27 cellular contexts compared by ENCODE assay signal in the genomic region with DNA sequence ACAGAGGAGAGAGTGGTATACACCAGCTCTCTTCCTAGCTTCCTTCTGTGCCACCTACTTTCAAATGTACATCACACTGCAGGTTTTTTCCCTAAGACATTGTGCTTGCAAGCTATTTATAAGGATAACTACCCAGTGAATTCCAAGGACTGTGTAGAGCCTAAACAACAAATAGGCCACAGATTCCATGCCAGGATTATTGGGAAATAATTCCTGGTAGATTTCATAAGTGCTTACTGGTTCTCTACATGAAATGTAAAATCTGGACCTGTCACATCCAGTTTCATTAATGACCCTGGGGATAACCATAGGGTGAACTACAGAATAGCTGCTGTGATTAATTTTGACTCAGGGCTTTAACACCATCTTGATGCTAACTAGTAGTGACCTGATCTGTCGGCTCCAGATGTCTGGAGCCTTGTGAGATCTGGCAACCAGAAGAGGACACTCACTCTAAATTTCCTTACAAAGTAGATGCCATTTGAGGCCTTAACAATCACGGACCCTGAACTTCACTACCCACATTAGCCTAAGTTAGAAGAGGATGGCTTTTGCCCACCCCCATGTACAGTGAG.
"Had no signal": no experiment of that assay in that cellular context is flagged by ENCODE, and none has a peak within 500 bp of the region (broad histone marks: within the 10 kb centered on the region; RNA-seq: fewer than 3 reads in every experiment).

No MANE protein-coding gene starts in this region.

- H3K36me3 Mint-ChIP-seq: activated CD8-positive, alpha-beta memory T cell treated with anti-CD3 and anti-CD28 coated beads, Interleukin-2, amount 10 ng/mL, durations not matched to agents 7 days and 5 days; activated naive CD4-positive, alpha-beta T cell treated with anti-CD3 and anti-CD28 coated beads, Interleukin-2, amount 50 U/mL, for 72 hours; natural killer cell treated with Interleukin-12 subunit alpha and Interleukin-12 subunit beta and Interleukin-15 and Interleukin-18, amount 100 ng/mL, for 72 hours; stimulated activated naive B cell treated with anti-CD40 and anti-IgM and Interleukin-4, amounts not matched to agents 10 μg/mL and 1 μg/mL and 100 μg/mL, for 72 hours; WTC11 had no signal

- ATAC-seq: activated CD8-positive, alpha-beta memory T cell treated with anti-CD3 and anti-CD28 coated beads, Interleukin-2, amount 10 ng/mL, durations not matched to agents 7 days and 5 days; activated naive CD4-positive, alpha-beta T cell treated with anti-CD3 and anti-CD28 coated beads, Interleukin-2, amount 50 U/mL, for 72 hours; activated T-cell treated with anti-CD3 and anti-CD28 coated beads, Interleukin-2, amount 50 U/mL, for 72 hours; gastroesophageal sphincter; left colon; natural killer cell treated with Interleukin-12 subunit alpha and Interleukin-12 subunit beta and Interleukin-15 and Interleukin-18, amount 100 ng/mL, for 72 hours; stimulated activated naive B cell treated with anti-CD40 and anti-IgM and Interleukin-4, amounts not matched to agents 10 μg/mL and 1 μg/mL and 100 μg/mL, for 72 hours; upper lobe of right lung; WTC11 had no signal

- H3K4me2 ChIP-seq: hepatocyte, smooth muscle cell had no signal

- DNase-seq: activated CD4-positive, alpha-beta memory T cell treated with anti-CD3 and anti-CD28 coated beads, Interleukin-2, amount 10 ng/mL, durations not matched to agents 7 days and 5 days; activated CD4-positive, alpha-beta T cell treated with anti-CD3 and anti-CD28 coated beads for 1 hour; activated CD4-positive, alpha-beta T cell treated with anti-CD3 and anti-CD28 coated beads, Interleukin-2, amount 10 ng/mL, durations not matched to agents 7 days and 5 days; activated CD8-positive, alpha-beta memory T cell treated with anti-CD3 and anti-CD28 coated beads, Interleukin-2, amount 10 ng/mL, durations not matched to agents 7 days and 5 days; activated naive CD4-positive, alpha-beta T cell; activated T-cell treated with anti-CD3 and anti-CD28 coated beads, Interleukin-2, amount 50 U/mL, for 72 hours; anterior cingulate cortex; cerebellar nuclear complex; cortex of kidney; kidney; left colon; mesendoderm; sigmoid colon; stimulated activated CD4-positive, alpha-beta T cell treated with anti-CD3 and anti-CD28 coated beads, Interleukin-1b, Interleukin-23, amount 100 ng/mL, for 48 hours; stimulated activated CD4-positive, alpha-beta T cell treated with anti-CD3 and anti-CD28 coated beads, Interleukin-4, amount 100 ng/mL, for 4 hours; stimulated activated CD8-positive, alpha-beta memory T cell treated with anti-CD3 and anti-CD28 coated beads, Interleukin-4, amount 100 ng/mL, for 48 hours; stimulated activated naive B cell treated with anti-CD40 and anti-IgM and Interleukin-4, amounts not matched to agents 10 μg/mL and 1 μg/mL and 100 μg/mL, for 72 hours; stomach; T-helper 2 cell; thyroid gland; upper lobe of right lung had no signal

- H3K9me3 ChIP-seq: gastroesophageal sphincter, sigmoid colon, stomach, thyroid gland, upper lobe of right lung had no signal

- H3K4me1 Mint-ChIP-seq: activated CD4-positive, alpha-beta memory T cell treated with anti-CD3 and anti-CD28 coated beads, Interleukin-2, amount 10 ng/mL, durations not matched to agents 7 days and 5 days; activated CD4-positive, alpha-beta T cell treated with anti-CD3 and anti-CD28 coated beads, Interleukin-2, amount 10 ng/mL, durations not matched to agents 7 days and 5 days; activated CD8-positive, alpha-beta memory T cell treated with anti-CD3 and anti-CD28 coated beads, Interleukin-2, amount 10 ng/mL, durations not matched to agents 7 days and 5 days had no signal

- H3K79me2 ChIP-seq: hepatocyte had no signal

- H3K27ac ChIP-seq: hepatocyte, sigmoid colon, stomach, thyroid gland, upper lobe of right lung had no signal

- H3K4me1 ChIP-seq: sigmoid colon, upper lobe of right lung had no signal

- H3K4me3 ChIP-seq: gastroesophageal sphincter, hepatocyte, sigmoid colon, smooth muscle cell, stomach, thyroid gland, upper lobe of right lung had no signal

- H2AFZ ChIP-seq: hepatocyte had no signal

- H3K9me3 Mint-ChIP-seq: activated CD4-positive, alpha-beta memory T cell treated with anti-CD3 and anti-CD28 coated beads, Interleukin-2, amount 10 ng/mL, durations not matched to agents 7 days and 5 days; activated CD4-positive, alpha-beta T cell treated with anti-CD3 and anti-CD28 coated beads, Interleukin-2, amount 10 ng/mL, durations not matched to agents 7 days and 5 days; activated naive CD4-positive, alpha-beta T cell treated with anti-CD3 and anti-CD28 coated beads, Interleukin-2, amount 50 U/mL, for 72 hours; activated T-cell treated with anti-CD3 and anti-CD28 coated beads, Interleukin-2, amount 50 U/mL, for 72 hours; natural killer cell treated with Interleukin-12 subunit alpha and Interleukin-12 subunit beta and Interleukin-15 and Interleukin-18, amount 100 ng/mL, for 72 hours; stimulated activated naive B cell treated with anti-CD40 and anti-IgM and Interleukin-4, amounts not matched to agents 10 μg/mL and 1 μg/mL and 100 μg/mL, for 72 hours; WTC11 had no signal

- H3K4me3 Mint-ChIP-seq: activated CD4-positive, alpha-beta memory T cell treated with anti-CD3 and anti-CD28 coated beads, Interleukin-2, amount 10 ng/mL, durations not matched to agents 7 days and 5 days; activated CD4-positive, alpha-beta T cell treated with anti-CD3 and anti-CD28 coated beads, Interleukin-2, amount 10 ng/mL, durations not matched to agents 7 days and 5 days; activated CD8-positive, alpha-beta memory T cell treated with anti-CD3 and anti-CD28 coated beads, Interleukin-2, amount 10 ng/mL, durations not matched to agents 7 days and 5 days; activated T-cell treated with anti-CD3 and anti-CD28 coated beads, Interleukin-2, amount 50 U/mL, for 72 hours; natural killer cell treated with Interleukin-12 subunit alpha and Interleukin-12 subunit beta and Interleukin-15 and Interleukin-18, amount 100 ng/mL, for 72 hours; stimulated activated naive B cell treated with anti-CD40 and anti-IgM and Interleukin-4, amounts not matched to agents 10 μg/mL and 1 μg/mL and 100 μg/mL, for 72 hours; WTC11 had no signal

- H3K27me3 Mint-ChIP-seq: natural killer cell treated with Interleukin-12 subunit alpha and Interleukin-12 subunit beta and Interleukin-15 and Interleukin-18, amount 100 ng/mL, for 72 hours; stimulated activated naive B cell treated with anti-CD40 and anti-IgM and Interleukin-4, amounts not matched to agents 10 μg/mL and 1 μg/mL and 100 μg/mL, for 72 hours had no signal

- H3K36me3 ChIP-seq: gastroesophageal sphincter, sigmoid colon, stomach, thyroid gland, upper lobe of right lung had no signal

- H3K27ac Mint-ChIP-seq: activated CD4-positive, alpha-beta memory T cell treated with anti-CD3 and anti-CD28 coated beads, Interleukin-2, amount 10 ng/mL, durations not matched to agents 7 days and 5 days; activated CD4-positive, alpha-beta T cell treated with anti-CD3 and anti-CD28 coated beads, Interleukin-2, amount 10 ng/mL, durations not matched to agents 7 days and 5 days; activated CD8-positive, alpha-beta memory T cell treated with anti-CD3 and anti-CD28 coated beads, Interleukin-2, amount 10 ng/mL, durations not matched to agents 7 days and 5 days; activated naive CD4-positive, alpha-beta T cell treated with anti-CD3 and anti-CD28 coated beads, Interleukin-2, amount 50 U/mL, for 72 hours; activated T-cell treated with anti-CD3 and anti-CD28 coated beads, Interleukin-2, amount 50 U/mL, for 72 hours; natural killer cell treated with Interleukin-12 subunit alpha and Interleukin-12 subunit beta and Interleukin-15 and Interleukin-18, amount 100 ng/mL, for 72 hours; stimulated activated naive B cell treated with anti-CD40 and anti-IgM and Interleukin-4, amounts not matched to agents 10 μg/mL and 1 μg/mL and 100 μg/mL, for 72 hours; WTC11 had no signal

- H3K27me3 ChIP-seq: gastroesophageal sphincter, hepatocyte, sigmoid colon, stomach, thyroid gland, upper lobe of right lung had no signal
